Comparison of ENCODE assay signal across 2 cellular contexts in the genomic region with DNA sequence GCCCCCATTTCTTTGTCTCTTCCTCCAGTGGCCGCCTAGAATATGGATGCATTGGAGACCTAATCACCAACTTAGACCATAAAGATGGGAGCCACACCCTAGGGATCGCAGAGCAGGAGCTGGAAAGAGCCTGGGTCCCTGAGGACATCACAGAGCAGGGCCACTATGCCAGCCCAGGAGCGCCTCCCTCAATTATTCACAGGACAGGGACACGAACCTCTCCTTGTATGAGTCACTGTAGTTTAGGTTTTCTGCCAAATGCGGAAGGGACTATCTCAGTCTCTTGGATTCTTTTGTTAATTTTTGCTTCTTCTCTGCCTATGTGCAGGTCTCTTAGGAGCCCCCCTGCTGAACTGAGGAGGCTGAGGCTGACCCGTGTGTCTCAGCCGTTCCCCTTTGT.
TF ChIP-seq lines count a peak whose summit lies in the region.

No MANE protein-coding gene starts in this region.

TF ChIP-seq in IMR-90, 13 proteins besides CTCF, POLR2A, EP300 and RAD21:
- TF ChIP-seq MAZ (IDR thresholded peaks at IDR 0.05; ENCODE audit: borderline replicate concordance, low read depth, low read length), result no peak
- TF ChIP-seq RCOR1 (IDR thresholded peaks at IDR 0.05; ENCODE audit: insufficient replicate concordance, low read length), result no peak
- no peak for TF ChIP-seq CHD1 (IDR thresholded peaks at IDR 0.05; ENCODE audit: low read depth, low read length)
- no peak for TF ChIP-seq BHLHE40 (IDR thresholded peaks at IDR 0.05; ENCODE audit: low read depth, low read length)
- TF ChIP-seq, protein P1, sequence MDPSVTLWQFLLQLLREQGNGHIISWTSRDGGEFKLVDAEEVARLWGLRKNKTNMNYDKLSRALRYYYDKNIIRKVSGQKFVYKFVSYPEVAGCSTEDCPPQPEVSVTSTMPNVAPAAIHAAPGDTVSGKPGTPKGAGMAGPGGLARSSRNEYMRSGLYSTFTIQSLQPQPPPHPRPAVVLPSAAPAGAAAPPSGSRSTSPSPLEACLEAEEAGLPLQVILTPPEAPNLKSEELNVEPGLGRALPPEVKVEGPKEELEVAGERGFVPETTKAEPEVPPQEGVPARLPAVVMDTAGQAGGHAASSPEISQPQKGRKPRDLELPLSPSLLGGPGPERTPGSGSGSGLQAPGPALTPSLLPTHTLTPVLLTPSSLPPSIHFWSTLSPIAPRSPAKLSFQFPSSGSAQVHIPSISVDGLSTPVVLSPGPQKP (IDR thresholded peaks at IDR 0.05; ENCODE audit: borderline replicate concordance, low read depth, low read length), result no peak
- no peak for TF ChIP-seq USF2 (IDR thresholded peaks at IDR 0.05; ENCODE audit: low read depth, low read length)
- no peak for TF ChIP-seq RFX5 (IDR thresholded peaks at IDR 0.05; ENCODE audit: low read depth, low read length)
- TF ChIP-seq SMC3 (IDR thresholded peaks at IDR 0.05; ENCODE audit: low read depth, low read length), result no peak
- TF ChIP-seq FOS (IDR thresholded peaks at IDR 0.05; ENCODE audit: low read depth, low read length), result no peak
- no peak for TF ChIP-seq MAFK (IDR thresholded peaks at IDR 0.05; ENCODE audit: low read depth, low read length)
- TF ChIP-seq CEBPB (IDR thresholded peaks at IDR 0.05; ENCODE audit: low read depth, low read length), result no peak
- no peak for TF ChIP-seq MXI1 (IDR thresholded peaks at IDR 0.05; ENCODE audit: borderline replicate concordance, low read depth, low read length)
- TF ChIP-seq NFE2L2 (IDR thresholded peaks at IDR 0.05; ENCODE audit: low read depth, low read length), result no peak

TF ChIP-seq in K562, 482 proteins besides CTCF, POLR2A, EP300 and RAD21:
- TF ChIP-seq, protein P2, sequence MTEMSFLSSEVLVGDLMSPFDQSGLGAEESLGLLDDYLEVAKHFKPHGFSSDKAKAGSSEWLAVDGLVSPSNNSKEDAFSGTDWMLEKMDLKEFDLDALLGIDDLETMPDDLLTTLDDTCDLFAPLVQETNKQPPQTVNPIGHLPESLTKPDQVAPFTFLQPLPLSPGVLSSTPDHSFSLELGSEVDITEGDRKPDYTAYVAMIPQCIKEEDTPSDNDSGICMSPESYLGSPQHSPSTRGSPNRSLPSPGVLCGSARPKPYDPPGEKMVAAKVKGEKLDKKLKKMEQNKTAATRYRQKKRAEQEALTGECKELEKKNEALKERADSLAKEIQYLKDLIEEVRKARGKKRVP (CRISPR knock-in tag; IDR thresholded peaks at IDR 0.05), result no peak
- TF ChIP-seq, protein P3, sequence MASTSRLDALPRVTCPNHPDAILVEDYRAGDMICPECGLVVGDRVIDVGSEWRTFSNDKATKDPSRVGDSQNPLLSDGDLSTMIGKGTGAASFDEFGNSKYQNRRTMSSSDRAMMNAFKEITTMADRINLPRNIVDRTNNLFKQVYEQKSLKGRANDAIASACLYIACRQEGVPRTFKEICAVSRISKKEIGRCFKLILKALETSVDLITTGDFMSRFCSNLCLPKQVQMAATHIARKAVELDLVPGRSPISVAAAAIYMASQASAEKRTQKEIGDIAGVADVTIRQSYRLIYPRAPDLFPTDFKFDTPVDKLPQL (IDR thresholded peaks at IDR 0.05; ENCODE audit: extremely low read depth, insufficient read length), result no peak
- TF ChIP-seq ZFP30 (CRISPR knock-in tag; IDR thresholded peaks at IDR 0.05; ENCODE audit: borderline replicate concordance), result no peak
- no peak for TF ChIP-seq NFIX (CRISPR knock-in tag; IDR thresholded peaks at IDR 0.05; ENCODE audit: low read depth)
- TF ChIP-seq FOSL1 (tag; conservative IDR thresholded peaks at IDR 0.05), result 0 out of 2 replicates have a peak, but pooled peaks have one; percentile 16
